ENCODE assay signal across 7 cellular contexts in the genomic region with DNA sequence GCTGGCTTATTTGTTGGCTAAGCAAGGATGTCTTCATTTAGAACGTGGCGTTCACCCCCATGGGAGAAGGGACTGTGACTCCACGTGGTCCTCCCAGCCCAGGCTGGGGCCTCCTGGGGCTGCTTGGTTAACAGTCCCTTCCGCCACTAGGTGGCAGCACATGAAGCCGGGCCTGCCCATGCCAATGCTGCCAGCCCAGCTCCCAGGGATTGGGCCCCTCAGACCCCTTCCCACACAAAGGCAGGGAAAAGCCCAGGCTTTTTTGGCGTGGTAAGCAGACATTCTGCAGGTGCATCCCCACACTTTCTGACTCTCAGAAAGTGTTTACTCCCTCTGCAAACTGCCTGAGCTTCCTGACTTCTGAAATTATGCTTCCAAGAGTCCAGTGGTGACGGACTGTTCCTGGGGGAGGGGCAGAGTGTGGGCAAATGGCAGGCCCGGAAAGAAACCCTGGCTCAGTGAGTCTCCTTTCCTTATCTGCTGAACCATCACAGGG.
DNase-seq lines count a peak whose midpoint lies in the region; ATAC-seq and TF ChIP-seq lines count a peak whose summit lies in the region.

No MANE protein-coding gene starts in this region.

- peak; percentile 42 for DNase-seq in NCI-H1048 (lab: John Stamatoyannopoulos, UW)
- peak; percentile 59 to 75 for DNase-seq in T47D (ENCODE audit: low read depth in 1 of 2, low spot score in 1 of 2)
- DNase-seq in islet precursor cell = peak; percentile 88
- DNase-seq in stimulated activated CD4-positive, alpha-beta T cell treated with anti-CD3 and anti-CD28 coated beads, Interleukin-1b, Interleukin-23, amount 100 ng/mL, for 4 hours (ENCODE audit: low read depth in 2 of 2) = peak; percentile 81 to 87

- in situ Hi-C loops in T47D (cut with HindIII; ENCODE audit: low pct_unique_long_range_greater_than_20kb, low sequenced_read_pairs) = no loop called here

- ATAC-seq in GM21576 (IDR thresholded peaks at IDR 0.05; ENCODE audit: unreplicated experiment) = no peak

- TF ChIP-seq CTCF in GM12872 (IDR thresholded peaks at IDR 0.05; ENCODE audit: insufficient read depth, low read depth, low read length) (peak; percentile 92), WI38 (IDR thresholded peaks at IDR 0.05; ENCODE audit: low read depth, low read length) (peak; percentile 83)

- H3K4me3 ChIP-seq in WI38 (ENCODE audit: low read depth, low read length) = no peak overlapping the region
